Comparison of ENCODE assay signal across 12 cellular contexts in the genomic region with DNA sequence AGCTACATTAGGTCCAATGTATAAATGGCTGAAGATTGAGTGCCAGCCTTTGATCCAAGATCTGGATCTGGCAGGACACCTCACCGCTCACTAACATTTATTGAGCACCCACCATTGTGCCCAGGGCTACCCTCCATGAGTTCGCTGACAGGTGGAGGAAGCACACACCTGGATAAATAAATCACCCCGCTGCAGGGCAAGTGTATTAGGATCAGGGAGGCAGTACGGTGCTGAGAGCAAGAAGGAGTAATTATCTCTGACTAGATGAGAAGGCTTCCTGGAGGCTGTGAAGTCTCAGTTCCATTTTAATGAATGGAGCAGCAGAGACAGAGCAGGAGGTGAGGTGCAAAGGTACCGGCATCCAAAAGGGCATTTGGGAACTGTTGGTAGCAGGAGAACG.
"Had no signal": no experiment of that assay in that cellular context is flagged by ENCODE, and none has a peak within 500 bp of the region (broad histone marks: within the 10 kb centered on the region; RNA-seq: fewer than 3 reads in every experiment).

No MANE protein-coding gene starts in this region.

- ATAC-seq: activated naive CD4-positive, alpha-beta T cell treated with anti-CD3 and anti-CD28 coated beads, Interleukin-2, amount 50 U/mL, for 72 hours; body of pancreas had no signal

- DNase-seq: activated B cell treated with CpG ODN at 0.5 μM for 24 hours; activated CD4-positive, alpha-beta T cell treated with anti-CD3 and anti-CD28 coated beads, Interleukin-2, amount 10 ng/mL, durations not matched to agents 24 days and 14 days; activated CD8-positive, alpha-beta memory T cell treated with anti-CD3 and anti-CD28 coated beads for 24 hours; amniotic stem cell; body of pancreas; effector memory CD4-positive, alpha-beta T cell; left ventricle myocardium superior; mesenchymal stem cell; stimulated activated CD4-positive, alpha-beta T cell treated with anti-CD3 and anti-CD28 coated beads, Interleukin-2, amount 100 ng/mL, for 48 hours had no signal

- H3K27ac ChIP-seq: body of pancreas, epithelial cell of prostate, testis had no signal
